ENCODE assay signal across 8 cellular contexts in genomic region chr15:85646538-85647091, GRCh38.
A peak's percentile ranks its signal among the peaks of the same experiment; 100 is the strongest.
DNase-seq lines count a peak whose midpoint lies in the region; ATAC-seq lines count a peak whose summit lies in the region.

No MANE protein-coding gene starts in this region.

- peak; percentile 36 for DNase-seq in stimulated activated CD4-positive, alpha-beta T cell treated with anti-CD3 and anti-CD28 coated beads, Interleukin-4, amount 100 ng/mL, for 24 hours
- no peak for DNase-seq in stimulated activated CD4-positive, alpha-beta T cell treated with anti-CD3 and anti-CD28 coated beads, Interleukin-2, amount 100 ng/mL, for 48 hours
- peak; percentile 29 for DNase-seq in activated gamma-delta T cell treated with anti-CD3 and anti-CD28 coated beads, Interleukin-2, amount 50 U/mL, for 16 hours (ENCODE audit: low read depth)
- peak; percentile 81 for DNase-seq in non-pigmented ciliary epithelial cell (ENCODE audit: low read depth)
- DNase-seq in OCI-M2 (lab: John Stamatoyannopoulos, UW; ENCODE audit: unreplicated experiment): no peak

- ATAC-seq in HG03097 (IDR thresholded peaks at IDR 0.05; ENCODE audit: low FRiP score, unreplicated experiment) (peak; percentile 64), HG03342 (IDR thresholded peaks at IDR 0.05; ENCODE audit: unreplicated experiment) (no peak), HG03442 (IDR thresholded peaks at IDR 0.05; ENCODE audit: unreplicated experiment) (no peak)

Comparison
In these comparisons a context has a peak if more than half of its experiments do, and no peak if none do; other contexts are left out.
1. DNase-seq: peak in stimulated activated CD4-positive, alpha-beta T cell treated with anti-CD3 and anti-CD28 coated beads, Interleukin-4, amount 100 ng/mL, for 24 hours (single experiment), activated gamma-delta T cell treated with anti-CD3 and anti-CD28 coated beads, Interleukin-2, amount 50 U/mL, for 16 hours (single experiment) and non-pigmented ciliary epithelial cell (single experiment); none in stimulated activated CD4-positive, alpha-beta T cell treated with anti-CD3 and anti-CD28 coated beads, Interleukin-2, amount 100 ng/mL, for 48 hours (0 of 2) and OCI-M2 (single experiment).